ENCODE assay signal across 20 cellular contexts in genomic region chr18:48846423-48846932, GRCh38.
"Had no signal": no experiment of that assay in that cellular context is flagged by ENCODE, and none has a peak within 500 bp of the region (broad histone marks: within the 10 kb centered on the region; RNA-seq: fewer than 3 reads in every experiment).

No MANE protein-coding gene starts in this region.

- FAIRE-seq: RCC 7860 had no signal

- H3K9me3 ChIP-seq: SJSA1 had no signal

- DNase-seq: KBM-7, MV-4-11, NCI-H1048, NCI-H1105, NCI-H1417, NCI-H1436 treated with DMSO at 0.1 percent for 48 hours, NCI-H1694, NCI-H1930, NCI-H2081, NCI-H2107, NCI-H2227 treated with DMSO at 0.1 percent for 48 hours, NCI-H524, NCI-H69, NCI-H774, Right ventricle myocardium superior, RPMI8226, SIG-M5 had no signal

- H3K4me3 ChIP-seq: SJSA1, SK-N-MC had no signal

- H3K27ac ChIP-seq: SJSA1, SK-N-MC had no signal

- H3K27me3 ChIP-seq: SJSA1 had no signal
